ENCODE assay signal across 26 cellular contexts in the genomic region with DNA sequence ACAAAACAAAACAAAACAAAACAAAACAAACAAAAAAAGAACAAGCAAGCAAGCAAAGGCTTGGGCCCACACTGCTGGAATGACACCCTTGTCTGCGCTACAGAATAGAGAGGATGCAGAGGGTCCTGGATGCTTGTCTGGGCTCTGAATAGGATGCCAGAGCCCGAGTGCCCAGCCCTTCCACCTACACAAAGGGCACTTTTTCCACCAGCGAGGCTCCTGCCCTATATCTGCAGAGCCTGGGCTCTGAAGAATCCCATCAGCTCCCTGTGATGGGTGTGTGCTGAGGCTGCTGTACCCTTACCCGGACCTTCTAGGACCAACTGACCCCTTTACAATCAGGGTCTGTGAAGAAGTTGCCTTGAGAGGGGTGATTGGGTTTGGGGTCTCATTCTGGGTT.
"Had no signal": no experiment of that assay in that cellular context is flagged by ENCODE, and none has a peak within 500 bp of the region (broad histone marks: within the 10 kb centered on the region; RNA-seq: fewer than 3 reads in every experiment).

No MANE protein-coding gene starts in this region.

- H3K36me3 ChIP-seq: left lung, ovary, prostate gland, stomach, thyroid gland, transverse colon, upper lobe of left lung had no signal

- H3K4me1 Mint-ChIP-seq: stimulated activated naive B cell treated with anti-CD40 and anti-IgM and Interleukin-4, amounts not matched to agents 10 μg/mL and 1 μg/mL and 100 μg/mL, for 72 hours had no signal

- H3K36me3 Mint-ChIP-seq: naive thymus-derived CD4-positive, alpha-beta T cell; natural killer cell treated with Interleukin-12 subunit alpha and Interleukin-12 subunit beta and Interleukin-15 and Interleukin-18, amount 100 ng/mL, for 72 hours; stimulated activated naive B cell treated with anti-CD40 and anti-IgM and Interleukin-4, amounts not matched to agents 10 μg/mL and 1 μg/mL and 100 μg/mL, for 72 hours had no signal

- H3K27ac Mint-ChIP-seq: naive thymus-derived CD4-positive, alpha-beta T cell; natural killer cell treated with Interleukin-12 subunit alpha and Interleukin-12 subunit beta and Interleukin-15 and Interleukin-18, amount 100 ng/mL, for 72 hours; stimulated activated naive B cell treated with anti-CD40 and anti-IgM and Interleukin-4, amounts not matched to agents 10 μg/mL and 1 μg/mL and 100 μg/mL, for 72 hours had no signal

- H3K27ac ChIP-seq: hepatocyte, left lung, ovary, prostate gland, stomach, testis, thyroid gland, transverse colon, upper lobe of left lung had no signal

- H3K27me3 ChIP-seq: left lung, ovary, testis, thyroid gland, transverse colon, upper lobe of left lung had no signal

- H3K9me3 ChIP-seq: left lung, mucosa of descending colon, ovary, prostate gland, stomach, testis, thyroid gland, transverse colon, upper lobe of left lung had no signal

- ATAC-seq: left cardiac atrium; left lung; mucosa of descending colon; naive thymus-derived CD4-positive, alpha-beta T cell; natural killer cell treated with Interleukin-12 subunit alpha and Interleukin-12 subunit beta and Interleukin-15 and Interleukin-18, amount 100 ng/mL, for 72 hours; right cardiac atrium; stimulated activated naive B cell treated with anti-CD40 and anti-IgM and Interleukin-4, amounts not matched to agents 10 μg/mL and 1 μg/mL and 100 μg/mL, for 72 hours; stimulated activated naive CD8-positive, alpha-beta T cell treated with anti-CD3 and anti-CD28 coated beads, Interleukin-15, Interleukin-2, amounts not matched to agents 100 U/mL and 50 U/mL, for 24 hours had no signal

- H3K4me3 Mint-ChIP-seq: naive thymus-derived CD4-positive, alpha-beta T cell; natural killer cell treated with Interleukin-12 subunit alpha and Interleukin-12 subunit beta and Interleukin-15 and Interleukin-18, amount 100 ng/mL, for 72 hours; stimulated activated naive B cell treated with anti-CD40 and anti-IgM and Interleukin-4, amounts not matched to agents 10 μg/mL and 1 μg/mL and 100 μg/mL, for 72 hours had no signal

- H3K4me1 ChIP-seq: left lung, prostate gland, stomach, testis, transverse colon had no signal

- H3K4me3 ChIP-seq: hepatocyte, left lung, lung, mucosa of descending colon, ovary, prostate gland, smooth muscle cell, stomach, testis, thyroid gland, transverse colon, upper lobe of left lung had no signal

- DNase-seq: kidney glomerular epithelial cell; left cardiac atrium; mesendoderm; midbrain; mucosa of descending colon; naive thymus-derived CD4-positive, alpha-beta T cell; retina; right cardiac atrium; stimulated activated CD4-positive, alpha-beta T cell treated with anti-CD3 and anti-CD28 coated beads, Interleukin-12 subunit alpha, Interleukin-12 subunit beta, amount 100 ng/mL, for 4 hours; stimulated activated CD4-positive, alpha-beta T cell treated with anti-CD3 and anti-CD28 coated beads, Interleukin-15, amount 100 ng/mL, for 24 hours; stimulated activated CD4-positive, alpha-beta T cell treated with anti-CD3 and anti-CD28 coated beads, Interleukin-2, amount 100 ng/mL, for 24 hours; stimulated activated CD4-positive, alpha-beta T cell treated with anti-CD3 and anti-CD28 coated beads, Interleukin-4, amount 100 ng/mL, for 1 hour; stimulated activated naive B cell treated with anti-CD40 and anti-IgM and Interleukin-4, amounts not matched to agents 10 μg/mL and 1 μg/mL and 100 μg/mL, for 72 hours; stimulated activated naive CD8-positive, alpha-beta T cell treated with anti-CD3 and anti-CD28 coated beads, Interleukin-15, Interleukin-2, amounts not matched to agents 100 U/mL and 50 U/mL, for 24 hours; stomach; testis; thyroid gland; transverse colon; upper lobe of left lung had no signal

- H3K9me3 Mint-ChIP-seq: naive thymus-derived CD4-positive, alpha-beta T cell; natural killer cell treated with Interleukin-12 subunit alpha and Interleukin-12 subunit beta and Interleukin-15 and Interleukin-18, amount 100 ng/mL, for 72 hours; stimulated activated naive B cell treated with anti-CD40 and anti-IgM and Interleukin-4, amounts not matched to agents 10 μg/mL and 1 μg/mL and 100 μg/mL, for 72 hours had no signal
